In the genomic region with DNA sequence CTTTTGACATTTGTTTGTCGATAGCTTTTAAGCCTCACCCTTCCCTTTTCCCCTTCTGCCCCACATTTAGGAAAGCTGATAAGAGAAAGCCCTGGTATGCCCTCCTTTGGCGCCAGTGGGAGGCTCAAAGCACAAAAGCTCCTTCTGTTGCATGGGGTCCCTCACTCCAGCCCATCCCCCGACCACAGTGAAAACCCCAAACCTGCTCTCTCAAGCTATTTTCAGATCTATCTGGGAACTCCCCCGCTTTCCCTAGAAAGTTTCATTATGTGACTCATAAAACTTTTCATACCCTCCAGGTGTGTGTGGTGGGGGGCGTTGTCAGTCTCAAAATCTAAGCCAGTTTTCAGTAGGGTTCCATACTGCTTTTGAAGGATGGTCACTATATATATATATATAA, we compare ENCODE assay signal across 24 cellular contexts.
A peak's percentile ranks its signal among the peaks of the same experiment; 100 is the strongest.
DNase-seq lines count a peak whose midpoint lies in the region; ATAC-seq and TF ChIP-seq lines count a peak whose summit lies in the region.
"Had no signal": no experiment of that assay in that cellular context is flagged by ENCODE, and none has a peak within 500 bp of the region (broad histone marks: within the 10 kb centered on the region; RNA-seq: fewer than 3 reads in every experiment).

No MANE protein-coding gene starts in this region.

- H3K36me3 ChIP-seq in GM23338 (ENCODE audit: insufficient read depth) (no peaks in the 10 kb centered on the region), KMS-11 (ENCODE audit: insufficient read depth) (no peaks in the 10 kb centered on the region), neural progenitor cell (no peaks in the 10 kb centered on the region)
- H3K36me3 ChIP-seq: colonic mucosa, pancreas, right atrium auricular region, tibial artery had no signal

- no peak overlapping the region for H3K9ac ChIP-seq in KMS-11
- no peak overlapping the region for H3K9ac ChIP-seq in neural progenitor cell

- H3F3A ChIP-seq in GM23338 (replicated peaks; ENCODE audit: low read depth) (no peaks in the 10 kb centered on the region), neural progenitor cell (ENCODE audit: low read depth) (no peaks in the 10 kb centered on the region)

- H3K79me2 ChIP-seq in GM23338 (replicated peaks; ENCODE audit: insufficient read depth) = no peaks in the 10 kb centered on the region
- H3K79me2 ChIP-seq in KMS-11 (ENCODE audit: insufficient read depth, low read depth) = no peaks in the 10 kb centered on the region
- no peaks in the 10 kb centered on the region for H3K79me2 ChIP-seq in neural progenitor cell (ENCODE audit: low read depth)

- H3K4me1 Mint-ChIP-seq in GM23338 (peaks cover 13% of the 10 kb centered on the region; the same call in 2 of the 3 replicates), neural progenitor cell (peaks cover 11% of the 10 kb centered on the region), nephron progenitor cell (no peaks in the 10 kb centered on the region)
- H3K4me1 Mint-ChIP-seq: activated CD4-positive, alpha-beta memory T cell treated with anti-CD3 and anti-CD28 coated beads, Interleukin-2, amount 10 ng/mL, durations not matched to agents 7 days and 5 days; CD4-positive, alpha-beta memory T cell; memory B cell; naive thymus-derived CD4-positive, alpha-beta T cell had no signal

- peak; percentile 59 for DNase-seq in GM23338 (ENCODE audit: low spot score)
- peak; percentile 51 for DNase-seq in neural progenitor cell (ENCODE audit: low spot score)
- no peak for DNase-seq in KG1 (lab: John Stamatoyannopoulos, UW)
- no peak for DNase-seq in sciatic nerve (ENCODE audit: low spot score)
- DNase-seq in nephron progenitor cell = no peak
- DNase-seq: activated CD4-positive, alpha-beta memory T cell treated with anti-CD3 and anti-CD28 coated beads, Interleukin-2, amount 10 ng/mL, durations not matched to agents 7 days and 5 days; activated CD4-positive, CD25-positive, alpha-beta regulatory T cell; CD4-positive, alpha-beta memory T cell; colonic mucosa; KBM-7; naive thymus-derived CD4-positive, alpha-beta T cell; NCI-H1694; NCI-H2227 treated with DMSO at 0.1 percent for 48 hours; NCI-H774; OCI-M1; pancreas; stimulated activated CD4-positive, alpha-beta T cell treated with anti-CD3 and anti-CD28 coated beads, Interleukin-4, amount 100 ng/mL, for 4 hours; T1000; tibial artery had no signal

- H3K27ac ChIP-seq in GM23338 (ENCODE audit: low read depth) (no peak overlapping the region), KMS-11 (peak overlapping the region; percentile 48; the same call in 1 of the 2 replicates), neural progenitor cell (no peak overlapping the region)
- H3K27ac ChIP-seq: colonic mucosa, pancreas, right atrium auricular region, tibial artery had no signal

- no peaks in the 10 kb centered on the region for H4K20me1 ChIP-seq in GM23338 (replicated peaks; ENCODE audit: insufficient read depth)
- H4K20me1 ChIP-seq in KMS-11 (ENCODE audit: insufficient read depth) = no peaks in the 10 kb centered on the region
- H4K20me1 ChIP-seq in neural progenitor cell (ENCODE audit: low read depth) = no peaks in the 10 kb centered on the region

- 0 out of 4 replicates have a peak, but pooled peaks of 1 of the 2 experiments have one; percentile 8 for TF ChIP-seq CTCF in GM23338 (conservative IDR thresholded peaks at IDR 0.05; ENCODE audit: low read depth in 2 of 2)
- TF ChIP-seq CTCF in KMS-11 (conservative IDR thresholded peaks at IDR 0.05; ENCODE audit: low read depth, low read length) = no peak
- no peak for TF ChIP-seq CTCF in neural progenitor cell (IDR thresholded peaks at IDR 0.05)
- no peak for TF ChIP-seq CTCF in nephron progenitor cell (IDR thresholded peaks at IDR 0.05)

- H3K9me3 Mint-ChIP-seq in GM23338 (no peaks in the 10 kb centered on the region), neural progenitor cell (no peaks in the 10 kb centered on the region), nephron progenitor cell (no peaks in the 10 kb centered on the region)
- H3K9me3 Mint-ChIP-seq: memory B cell had no signal

- H2AFZ ChIP-seq in GM23338 (no peak overlapping the region), KMS-11 (ENCODE audit: low read depth) (no peak overlapping the region; the same call in 1 of the 2 replicates), neural progenitor cell (replicated peaks) (peak overlapping the region; percentile 83)

- peak; percentile 74 for ATAC-seq in GM18511 (IDR thresholded peaks at IDR 0.05; ENCODE audit: unreplicated experiment)
- peak; percentile 97 for ATAC-seq in GM23338
- no peak for ATAC-seq in sciatic nerve
- ATAC-seq: naive thymus-derived CD4-positive, alpha-beta T cell; pancreas had no signal

- no peak overlapping the region for H3K4me3 Mint-ChIP-seq in GM23338
- no peak overlapping the region for H3K4me3 Mint-ChIP-seq in neural progenitor cell
- no peak overlapping the region for H3K4me3 Mint-ChIP-seq in nephron progenitor cell
- H3K4me3 Mint-ChIP-seq: activated CD4-positive, alpha-beta memory T cell treated with anti-CD3 and anti-CD28 coated beads, Interleukin-2, amount 10 ng/mL, durations not matched to agents 7 days and 5 days; CD4-positive, alpha-beta memory T cell; memory B cell; naive thymus-derived CD4-positive, alpha-beta T cell; stimulated activated naive CD8-positive, alpha-beta T cell treated with anti-CD3 and anti-CD28 coated beads, Interleukin-15, Interleukin-2, amounts not matched to agents 100 ng/mL and 50 ng/mL, for 24 hours had no signal

- H3K4me2 ChIP-seq in GM23338 (no peak overlapping the region), KMS-11 (peak overlapping the region; percentile 42; the same call in 1 of the 2 replicates), neural progenitor cell (peak overlapping the region; percentile 47)

- H3K27me3 ChIP-seq in GM23338 (ENCODE audit: insufficient read depth) (no peaks in the 10 kb centered on the region), KMS-11 (ENCODE audit: insufficient read depth, low read depth) (no peaks in the 10 kb centered on the region), neural progenitor cell (no peaks in the 10 kb centered on the region)
- H3K27me3 ChIP-seq: colonic mucosa, pancreas, right atrium auricular region, tibial artery had no signal

- H3K4me3 ChIP-seq in GM23338 = no peak overlapping the region
- no peak overlapping the region for H3K4me3 ChIP-seq in KMS-11 (IDR thresholded peaks at IDR 0.05; ENCODE audit: insufficient read depth, low read depth, low read length)
- H3K4me3 ChIP-seq in neural progenitor cell = no peak overlapping the region
- H3K4me3 ChIP-seq: colonic mucosa, pancreas, right atrium auricular region, tibial artery had no signal

- intact Hi-C loops in sciatic nerve (cut with DNase I) = no loop called here

- H3K27ac Mint-ChIP-seq in GM23338 (peak overlapping the region; percentile 29; the same call in 1 of the 2 replicates), neural progenitor cell (no peak overlapping the region), nephron progenitor cell (no peak overlapping the region)
- H3K27ac Mint-ChIP-seq: activated CD4-positive, alpha-beta memory T cell treated with anti-CD3 and anti-CD28 coated beads, Interleukin-2, amount 10 ng/mL, durations not matched to agents 7 days and 5 days; CD4-positive, alpha-beta memory T cell; memory B cell; naive thymus-derived CD4-positive, alpha-beta T cell; stimulated activated naive CD8-positive, alpha-beta T cell treated with anti-CD3 and anti-CD28 coated beads, Interleukin-15, Interleukin-2, amounts not matched to agents 100 ng/mL and 50 ng/mL, for 24 hours had no signal

- no peaks in the 10 kb centered on the region for H3K9me3 ChIP-seq in neural progenitor cell (ENCODE audit: low read depth)
- H3K9me3 ChIP-seq: colonic mucosa, pancreas, right atrium auricular region, tibial artery had no signal

- no peaks in the 10 kb centered on the region for H3K9me2 ChIP-seq in GM23338 (ENCODE audit: insufficient read depth)

- H3K4me1 ChIP-seq in GM23338 (ENCODE audit: insufficient read depth) (no peaks in the 10 kb centered on the region), KMS-11 (ENCODE audit: low read depth, poor library complexity, severe bottlenecking) (peaks cover 32% of the 10 kb centered on the region), neural progenitor cell (peaks cover 13% of the 10 kb centered on the region)
- H3K4me1 ChIP-seq: colonic mucosa, pancreas, right atrium auricular region, tibial artery had no signal

- H3K36me3 Mint-ChIP-seq in GM23338 (ENCODE audit: low read depth) (no peaks in the 10 kb centered on the region), neural progenitor cell (no peaks in the 10 kb centered on the region), nephron progenitor cell (ENCODE audit: low read depth) (no peaks in the 10 kb centered on the region)
- H3K36me3 Mint-ChIP-seq: CD4-positive, alpha-beta memory T cell; memory B cell; naive thymus-derived CD4-positive, alpha-beta T cell had no signal

- H3K27me3 Mint-ChIP-seq in GM23338 (ENCODE audit: insufficient read depth, low read depth, poor library complexity) (no peaks in the 10 kb centered on the region), neural progenitor cell (ENCODE audit: insufficient read depth, low read depth) (no peaks in the 10 kb centered on the region), nephron progenitor cell (ENCODE audit: low read depth, poor library complexity) (no peaks in the 10 kb centered on the region)
- H3K27me3 Mint-ChIP-seq: activated CD4-positive, alpha-beta memory T cell treated with anti-CD3 and anti-CD28 coated beads, Interleukin-2, amount 10 ng/mL, durations not matched to agents 7 days and 5 days; CD4-positive, alpha-beta memory T cell; memory B cell; naive thymus-derived CD4-positive, alpha-beta T cell; stimulated activated naive CD8-positive, alpha-beta T cell treated with anti-CD3 and anti-CD28 coated beads, Interleukin-15, Interleukin-2, amounts not matched to agents 100 ng/mL and 50 ng/mL, for 24 hours had no signal

TF ChIP-seq in GM23338, 12 proteins besides CTCF, POLR2A, EP300 and RAD21 (continues in another document):
- TF ChIP-seq CREB1 (CRISPR knock-in tag; IDR thresholded peaks at IDR 0.05; ENCODE audit: low read depth) = no peak
- TF ChIP-seq NANOG (IDR thresholded peaks at IDR 0.05; ENCODE audit: borderline replicate concordance) = no peak

Comparison
In these comparisons a context has a peak if more than half of its experiments do, and no peak if none do; other contexts are left out.
1. DNase-seq: peak in GM23338 (single experiment) and neural progenitor cell (single experiment); none in KG1 (single experiment), sciatic nerve (single experiment) and nephron progenitor cell (single experiment).